Comparison of ENCODE assay signal across 8 cellular contexts in genomic region chr10:3761111-3761686, GRCh38. TPM values are rescaled to one million over a fixed set of nuclear protein-coding genes. Genes with fewer than 3 reads are reported as not detected.
DNase-seq lines count a peak whose midpoint lies in the region; ATAC-seq and TF ChIP-seq lines count a peak whose summit lies in the region.

No MANE protein-coding gene starts in this region.

- intact Hi-C loops in prostate gland (cut with DNase I): no loop called here

- ATAC-seq in GM19043 (IDR thresholded peaks at IDR 0.05; ENCODE audit: low read depth, unreplicated experiment) (peak; percentile 50), HG02973 (IDR thresholded peaks at IDR 0.05; ENCODE audit: unreplicated experiment) (peak; percentile 50), T-cell (replicated peaks in 1 of 4) (no peak)

- no peaks in the 10 kb centered on the region for H3K4me1 ChIP-seq in prostate gland (replicated peaks)

- no peak overlapping the region for H3K4me3 Mint-ChIP-seq in T-cell
- H3K4me3 Mint-ChIP-seq in osteocyte (ENCODE audit: unreplicated experiment): no peak overlapping the region

- no peak overlapping the region for H3K4me3 ChIP-seq in prostate gland

- H3K27me3 ChIP-seq in prostate gland (replicated peaks; ENCODE audit: insufficient read depth): no peaks in the 10 kb centered on the region

- H3K27ac Mint-ChIP-seq in T-cell: peak overlapping the region; percentile 72 to 80
- H3K27ac Mint-ChIP-seq in osteocyte (ENCODE audit: unreplicated experiment): no peak overlapping the region

- H3K27me3 Mint-ChIP-seq in T-cell (peaks cover 0 to 4% of the 10 kb centered on the region in 2 donors), osteocyte (ENCODE audit: unreplicated experiment) (peaks cover 3% of the 10 kb centered on the region)

- no peaks in the 10 kb centered on the region for H3K36me3 ChIP-seq in prostate gland

- DNase-seq in T-cell (no peak), osteocyte (ENCODE audit: extremely low spot score, unreplicated experiment) (peak; percentile 8), putamen (ENCODE audit: low spot score) (no peak), OCI-M1 (lab: John Stamatoyannopoulos, UW) (no peak), prostate gland (ENCODE audit: low spot score) (no peak)
- no peak for DNase-seq in activated effector memory CD4-positive, alpha-beta T cell treated with anti-CD3 and anti-CD28 coated beads, Interleukin-2, amount 50 U/mL, for 16 hours

- H3K4me1 Mint-ChIP-seq in T-cell (peaks cover 57 to 92% (median 83%) of the 10 kb centered on the region in 3 donors), osteocyte (ENCODE audit: unreplicated experiment) (peaks cover 12% of the 10 kb centered on the region)

- H3K9me3 Mint-ChIP-seq in T-cell (no peaks in the 10 kb centered on the region), osteocyte (ENCODE audit: unreplicated experiment) (no peaks in the 10 kb centered on the region)

- no peak for TF ChIP-seq POLR2A in prostate gland (IDR thresholded peaks at IDR 0.05)

- no peak for TF ChIP-seq CTCF in osteocyte (IDR thresholded peaks at IDR 0.05)
- no peak for TF ChIP-seq CTCF in prostate gland (IDR thresholded peaks at IDR 0.05)

- H3K9me3 ChIP-seq in prostate gland: no peaks in the 10 kb centered on the region

- POLR2A ChIA-PET in T-cell (lab: Charles Lee): interaction anchor here in 1 of 2 donors (0.6 to 1.8 kb wide), 8 partner anchors 11 to 132 kb away, joined by 3 to 9 read pairs (median 4); no protein-coding TSS in a partner anchor

- CTCF ChIA-PET in T-cell (lab: Charles Lee): interaction anchor here in 1 of 2 donors (0.6 to 0.7 kb wide), 3 partner anchors 9 to 175 kb away, joined by 3 to 11 read pairs (median 5); no protein-coding TSS in a partner anchor

- no peak overlapping the region for H3K27ac ChIP-seq in prostate gland

- WGBS in prostate gland: 89% methylated on average over 8 of the region's 8 CpGs

- no peaks in the 10 kb centered on the region for H3K36me3 Mint-ChIP-seq in T-cell
- H3K36me3 Mint-ChIP-seq in osteocyte (ENCODE audit: unreplicated experiment): no peaks in the 10 kb centered on the region

RNA-seq across cellular contexts. Expression of gene KLF6, which starts 23.8 kb away (rescaled TPM):
- total RNA-seq in T-cell (1,000 to 10,000 TPM in 1 of 5 donors, 100 to 1,000 TPM in 4; 285 to 1,180 (median 400) TPM), osteocyte (263 and 341 TPM in 2 replicates), prostate gland (10 to 100 TPM; 17.5 to 42.3 TPM)

Comparison
In these comparisons a context has a peak if more than half of its experiments do, and no peak if none do; other contexts are left out.
1. ATAC-seq: peak in GM19043 (single experiment) and HG02973 (single experiment); none in T-cell (0 of 4).